ENCODE assay signal across 8 cellular contexts in genomic region chr1:86395771-86396502, GRCh38. TPM values are rescaled to one million over a fixed set of nuclear protein-coding genes. Genes with fewer than 3 reads are reported as not detected.
DNase-seq lines count a peak whose midpoint lies in the region; ATAC-seq and TF ChIP-seq lines count a peak whose summit lies in the region.

Gene ODF2L (minus strand): TSS chr1:86396323. CDS start chr1:86387027, 9,296 bp downstream.

- intact Hi-C loops in CD8-positive, alpha-beta T cell (cut with DNase I, micrococcal nuclease): loop anchor here (1.0 to 10.0 kb wide), 12 partner anchors 13 to 1711 kb away; partner anchors contain the start of genes BCL10 (in 2 of the 2), LMO4 (in 2 of the 2), HS2ST1 (in 1 of the 2) and SELENOF (in 1 of the 2)

- peak within 1 kb of the TSS; percentile 85 for H3K27ac ChIP-seq in CD8-positive, alpha-beta T cell (ENCODE audit: low read depth, low read length)

- H3K9me3 ChIP-seq in CD8-positive, alpha-beta T cell (ENCODE audit: low read length): no peaks in the 10 kb centered on the region

- H3K36me3 Mint-ChIP-seq in CD8-positive, alpha-beta T cell: peaks cover 7% of the 10 kb centered on the region

- H3K4me1 ChIP-seq in CD8-positive, alpha-beta T cell (ENCODE audit: insufficient read depth, low read length): peaks cover 16% of the 10 kb centered on the region

- ATAC-seq in CD8-positive, alpha-beta T cell: peak; percentile 98

- DNase-seq in CD8-positive, alpha-beta T cell: peak; percentile 74 to 90 (median 85)
- DNase-seq in GM20000 (ENCODE audit: low spot score) (peak; percentile 83), HT-29 (ENCODE audit: low spot score) (peak; percentile 84), NOMO-1 (lab: John Stamatoyannopoulos, UW; ENCODE audit: unreplicated experiment in 2 of 2) (peak; percentile 88 to 90), medulla oblongata (ENCODE audit: extremely low spot score) (peak; percentile 93)
- DNase-seq in effector CD8-positive, alpha-beta T cell (lab: John Stamatoyannopoulos, UW): peak; percentile 83
- peak; percentile 75 for DNase-seq in stimulated activated CD8-positive, alpha-beta memory T cell treated with anti-CD3 and anti-CD28 coated beads, Interleukin-12 subunit alpha, Interleukin-12 subunit beta, amount 100 ng/mL, for 1 hour (ENCODE audit: low read depth)

- CTCF ChIA-PET in CD8-positive, alpha-beta T cell (lab: Charles Lee): interaction anchor here (1.1 to 1.4 kb wide), 7 partner anchors 11 to 112 kb away, joined by 3 to 5 read pairs (median 4); no protein-coding TSS in a partner anchor
- CTCF ChIA-PET in activated CD8-positive, alpha-beta memory T cell treated with anti-CD3 and anti-CD28 coated beads for 36 hours (lab: Charles Lee): interaction anchor here (1.1 to 1.5 kb wide), 4 partner anchors 34 to 309 kb away, joined by 3 to 5 read pairs (median 4); partner anchors contain the start of gene SH3GLB1

- H3K4me1 Mint-ChIP-seq in CD8-positive, alpha-beta T cell (ENCODE audit: low read depth): peaks cover 53% of the 10 kb centered on the region

- POLR2A ChIA-PET in CD8-positive, alpha-beta T cell (lab: Charles Lee): interaction anchor here (0.7 to 2.3 kb wide), 9 partner anchors 8 to 518 kb away, joined by 3 to 18 read pairs (median 4); partner anchors contain the start of genes HS2ST1, SELENOF and SH3GLB1
- POLR2A ChIA-PET in activated CD8-positive, alpha-beta memory T cell treated with anti-CD3 and anti-CD28 coated beads for 36 hours (lab: Charles Lee): interaction anchor here (0.9 to 1.3 kb wide), 2 partner anchors 8 to 308 kb away, joined by 3 read pairs; partner anchors contain the start of gene SH3GLB1

- no peaks in the 10 kb centered on the region for H3K27me3 ChIP-seq in CD8-positive, alpha-beta T cell (ENCODE audit: insufficient read depth, low read length)

- H3K4me3 Mint-ChIP-seq in CD8-positive, alpha-beta T cell: peak within 1 kb of the TSS; percentile 99

- H3K36me3 ChIP-seq in CD8-positive, alpha-beta T cell (ENCODE audit: insufficient read depth, low read length): no peaks in the 10 kb centered on the region

- H3K27me3 Mint-ChIP-seq in CD8-positive, alpha-beta T cell (ENCODE audit: low read depth): no peaks in the 10 kb centered on the region

- peak within 1 kb of the TSS; percentile 97 for H3K27ac Mint-ChIP-seq in CD8-positive, alpha-beta T cell

- TF ChIP-seq CTCF in CD8-positive, alpha-beta T cell (IDR thresholded peaks at IDR 0.05): no peak
- TF ChIP-seq CTCF in GM20000 (IDR thresholded peaks at IDR 0.05; ENCODE audit: extremely low read depth, missing control alignments): no peak

- no peaks in the 10 kb centered on the region for H3K9me3 Mint-ChIP-seq in CD8-positive, alpha-beta T cell

- peak within 1 kb of the TSS; percentile 91 for H3K4me3 ChIP-seq in CD8-positive, alpha-beta T cell (ENCODE audit: low read depth, low read length)

RNA-seq across cellular contexts. Expression of gene ODF2L, which starts in this region (rescaled TPM):
- total RNA-seq in CD8-positive, alpha-beta T cell: 10 to 100 TPM; 49.3 to 49.6 TPM
- total RNA-seq in HT-29 (2014; rRNA removed; shearing (Covaris generic)): 6.2 and 9.7 TPM in 2 replicates
- 10 to 100 TPM; 24.0 to 25.6 TPM for total RNA-seq in activated CD8-positive, alpha-beta memory T cell treated with anti-CD3 and anti-CD28 coated beads for 36 hours

Comparison
In these comparisons a context has a peak if more than half of its experiments do, and no peak if none do; other contexts are left out.
1. Peak in every context shown above with its lines: DNase-seq, ATAC-seq, H3K4me3 ChIP-seq and H3K27ac ChIP-seq.